24 cellular contexts compared by ENCODE assay signal in genomic region chr16:49911430-49911829, GRCh38. TPM values are rescaled to one million over a fixed set of nuclear protein-coding genes. Genes with fewer than 3 reads are reported as not detected.
"Had no signal": no experiment of that assay in that cellular context is flagged by ENCODE, and none has a peak within 500 bp of the region (broad histone marks: within the 10 kb centered on the region; RNA-seq: fewer than 3 reads in every experiment).

No MANE protein-coding gene starts in this region.

- DNase-seq: Karpas-422, KG1, MG63, NCI-H1092, NCI-H1105 treated with DMSO at 0.1 percent for 48 hours, NCI-H1417 treated with DMSO at 0.1 percent for 48 hours, NCI-H146, NCI-H1694 treated with DMSO at 0.1 percent for 48 hours, NCI-H1930, NCI-H2081, NCI-H2107, NCI-H2227 treated with DMSO at 0.1 percent for 48 hours, NCI-H524 treated with DMSO at 0.1 percent for 48 hours, NCI-H69, NCI-H774, PC-3, SHP77 treated with DMSO at 0.1 percent for 48 hours, SJCRH30 had no signal

- H3K4me3 ChIP-seq: MG63, SJCRH30 had no signal

- FAIRE-seq: HTR-8/SVneo had no signal

- H3K36me3 ChIP-seq: MG63, SJCRH30 had no signal

- H3K27ac ChIP-seq: HL-60, SJCRH30 had no signal

- H3K4me1 ChIP-seq: SJCRH30 had no signal

- ATAC-seq: Panc1, PC-3, Right ventricle myocardium inferior, SK-N-SH treated with all-trans-retinoic acid at 6 μM for 48 hours had no signal

- H3K27me3 ChIP-seq: MG63, SJCRH30 had no signal

- H3K9me3 ChIP-seq: MG63, SJCRH30 had no signal

RNA-seq across cellular contexts. Expression of gene ZNF423, which starts 55.5 kb away (rescaled TPM):
- total RNA-seq: NCI-H460, PC-3 had no signal
